1 cellular context compared by ENCODE assay signal in the genomic region with DNA sequence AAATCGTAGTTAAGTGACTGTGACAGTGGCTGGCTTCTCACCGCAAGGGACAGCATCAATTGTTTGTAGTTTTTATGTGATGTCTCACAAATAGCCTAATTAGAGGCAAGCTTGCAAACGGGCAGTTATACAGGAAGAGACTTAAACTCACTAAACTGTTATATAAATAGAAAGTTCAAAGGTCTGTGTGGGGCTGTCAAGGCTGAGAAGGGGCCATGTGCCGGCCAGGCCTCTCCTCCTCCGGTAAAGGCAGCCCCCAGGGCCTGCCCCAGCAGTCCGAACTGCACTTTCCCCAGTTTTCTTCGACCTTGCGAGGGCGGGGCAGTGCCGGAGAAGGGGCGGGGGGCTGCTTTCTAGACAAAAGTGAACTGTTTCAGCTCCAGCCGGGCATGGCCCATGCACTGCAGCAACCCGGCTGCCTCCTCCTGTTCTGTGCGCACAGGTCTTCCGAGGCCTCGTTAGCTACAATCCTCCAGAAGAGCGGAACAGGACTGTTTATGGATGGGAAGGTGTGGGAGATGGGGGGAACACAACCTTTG.
TF ChIP-seq lines count a peak whose summit lies in the region.

No MANE protein-coding gene starts in this region.

TF ChIP-seq in GM23338, 12 proteins besides CTCF, POLR2A, EP300 and RAD21:
- no peak for TF ChIP-seq ZNF462 (CRISPR knock-in tag; IDR thresholded peaks at IDR 0.05)
- TF ChIP-seq ZNF114 (CRISPR knock-in tag; IDR thresholded peaks at IDR 0.05): no peak
- TF ChIP-seq EZH2phosphoT487 (IDR thresholded peaks at IDR 0.05; ENCODE audit: unreplicated experiment): no peak
- no peak for TF ChIP-seq CREB1 (CRISPR knock-in tag; IDR thresholded peaks at IDR 0.05; ENCODE audit: low read depth)
- no peak for TF ChIP-seq EZH2 (IDR thresholded peaks at IDR 0.05; ENCODE audit: low read depth, unreplicated experiment)
- TF ChIP-seq NANOG (IDR thresholded peaks at IDR 0.05; ENCODE audit: borderline replicate concordance): no peak
- TF ChIP-seq POLR2AphosphoS5 (IDR thresholded peaks at IDR 0.05; ENCODE audit: low read depth): no peak
- TF ChIP-seq JUNB (IDR thresholded peaks at IDR 0.05; ENCODE audit: unreplicated experiment): no peak
- TF ChIP-seq, protein P1, sequence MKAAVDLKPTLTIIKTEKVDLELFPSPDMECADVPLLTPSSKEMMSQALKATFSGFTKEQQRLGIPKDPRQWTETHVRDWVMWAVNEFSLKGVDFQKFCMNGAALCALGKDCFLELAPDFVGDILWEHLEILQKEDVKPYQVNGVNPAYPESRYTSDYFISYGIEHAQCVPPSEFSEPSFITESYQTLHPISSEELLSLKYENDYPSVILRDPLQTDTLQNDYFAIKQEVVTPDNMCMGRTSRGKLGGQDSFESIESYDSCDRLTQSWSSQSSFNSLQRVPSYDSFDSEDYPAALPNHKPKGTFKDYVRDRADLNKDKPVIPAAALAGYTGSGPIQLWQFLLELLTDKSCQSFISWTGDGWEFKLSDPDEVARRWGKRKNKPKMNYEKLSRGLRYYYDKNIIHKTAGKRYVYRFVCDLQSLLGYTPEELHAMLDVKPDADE (IDR thresholded peaks at IDR 0.05): no peak
- TF ChIP-seq STAT1 (IDR thresholded peaks at IDR 0.05; ENCODE audit: unreplicated experiment): no peak
- TF ChIP-seq REST (IDR thresholded peaks at IDR 0.05; ENCODE audit: unreplicated experiment): no peak
- no peak for TF ChIP-seq ZNF331 (CRISPR knock-in tag; IDR thresholded peaks at IDR 0.05; ENCODE audit: low read depth)
TF ChIP-seq in GM23338: peak in this region for 0.
